ENCODE assay signal across 10 cellular contexts in genomic region chr2:15783489-15783888, GRCh38.
"Had no signal": no experiment of that assay in that cellular context is flagged by ENCODE, and none has a peak within 500 bp of the region (broad histone marks: within the 10 kb centered on the region; RNA-seq: fewer than 3 reads in every experiment).

No MANE protein-coding gene starts in this region.

- H3K4me3 Mint-ChIP-seq: GM23338, H9, IgD-negative memory B cell had no signal

- H3K27me3 Mint-ChIP-seq: IgD-negative memory B cell had no signal

- H3K27ac ChIP-seq: HL-60, KMS-11 had no signal

- FAIRE-seq: H1, H54, HepG2 had no signal

- H3K27ac Mint-ChIP-seq: GM23338, H9, IgD-negative memory B cell had no signal

- H3K9me3 Mint-ChIP-seq: GM23338, H9, IgD-negative memory B cell had no signal

- H3K36me3 Mint-ChIP-seq: IgD-negative memory B cell had no signal

- H3K4me1 Mint-ChIP-seq: GM23338, IgD-negative memory B cell had no signal

- H3K4me2 ChIP-seq: GM23338, KMS-11 had no signal

- DNase-seq: H9, HCEC 1CT, KBM-7 had no signal

- ATAC-seq: GM23338, HepG2 had no signal

- H3K4me3 ChIP-seq: GM23338 had no signal
